18 cellular contexts compared by ENCODE assay signal in the genomic region with DNA sequence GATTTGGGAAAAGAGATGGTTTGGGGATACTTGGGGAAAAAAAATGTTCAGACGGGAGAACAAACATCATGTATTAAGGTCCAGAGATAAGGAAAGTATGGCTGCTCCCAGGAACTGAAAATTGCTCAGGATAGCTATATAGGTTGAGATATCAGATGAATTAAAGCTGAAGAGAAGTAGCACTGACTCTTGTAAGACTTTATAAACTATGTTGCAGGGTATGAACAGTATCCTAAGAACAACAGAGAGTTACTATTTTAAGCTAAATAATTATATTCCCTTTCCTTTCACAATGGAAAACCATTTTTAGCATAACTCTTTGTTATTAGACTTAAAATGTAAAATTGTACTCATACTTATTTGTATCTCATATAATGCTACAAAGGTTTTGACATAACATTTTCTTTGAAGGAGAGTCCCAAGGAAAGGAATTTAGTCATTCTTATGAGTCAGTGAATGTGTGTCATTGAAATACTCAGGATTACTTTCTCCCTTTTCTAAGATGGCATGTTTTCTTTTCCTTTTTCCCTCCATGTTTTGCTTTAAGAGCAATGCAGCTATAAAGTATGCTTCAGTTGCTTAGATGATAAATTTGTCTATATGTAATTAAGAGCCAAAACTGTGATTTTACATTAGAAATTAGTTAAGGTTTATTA.
DNase-seq lines count a peak whose midpoint lies in the region; ATAC-seq and TF ChIP-seq lines count a peak whose summit lies in the region.
"Had no signal": no experiment of that assay in that cellular context is flagged by ENCODE, and none has a peak within 500 bp of the region (broad histone marks: within the 10 kb centered on the region; RNA-seq: fewer than 3 reads in every experiment).

No MANE protein-coding gene starts in this region.

- CTCF ChIA-PET in MCF 10A (lab: Yijun Ruan, JAX), result interaction anchor here (0.5 to 1.3 kb wide), 6 partner anchors 11 to 242 kb away, joined by 3 to 4 read pairs (median 4); no protein-coding TSS in a partner anchor

- DNase-seq in MCF 10A (ENCODE audit: unreplicated experiment) (peak; percentile 53), breast epithelium (ENCODE audit: low spot score in 2 of 2) (no peak), ascending aorta (ENCODE audit: low spot score in 2 of 2) (no peak), foreskin fibroblast (peak; percentile 32 to 66), germinal center (ENCODE audit: low spot score) (no peak), DMS114 treated with DMSO at 0.1 percent for 48 hours (lab: John Stamatoyannopoulos, UW; ENCODE audit: unreplicated experiment) (no peak), NCI-H510A (lab: John Stamatoyannopoulos, UW) (no peak)
- DNase-seq: activated CD4-positive, alpha-beta T cell treated with anti-CD3 and anti-CD28 coated beads, Interleukin-2, amount 10 ng/mL, durations not matched to agents 24 days and 14 days; Caco-2; NCI-H1105 had no signal

- POLR2A ChIA-PET in MCF 10A (lab: Yijun Ruan, JAX), result interaction anchor here (0.6 to 2.4 kb wide), 6 partner anchors 13 to 271 kb away, joined by 3 to 13 read pairs (median 4); a partner anchor contains a TSS

- no peaks in the 10 kb centered on the region for H3K27me3 Mint-ChIP-seq in MCF 10A (ENCODE audit: insufficient read depth, unreplicated experiment)
- H3K27me3 Mint-ChIP-seq: activated CD4-positive, alpha-beta T cell treated with anti-CD3 and anti-CD28 coated beads, Interleukin-2, amount 10 ng/mL, durations not matched to agents 24 days and 14 days; brain had no signal

- no peaks in the 10 kb centered on the region for H3K27me3 ChIP-seq in breast epithelium
- H3K27me3 ChIP-seq in ascending aorta, result no peaks in the 10 kb centered on the region
- H3K27me3 ChIP-seq: suprapubic skin had no signal

- H3K36me3 ChIP-seq in breast epithelium (no peaks in the 10 kb centered on the region), ascending aorta (no peaks in the 10 kb centered on the region)
- H3K36me3 ChIP-seq: suprapubic skin had no signal

- TF ChIP-seq CTCF in MCF 10A (IDR thresholded peaks at IDR 0.05; ENCODE audit: unreplicated experiment), result no peak
- TF ChIP-seq CTCF in breast epithelium (IDR thresholded peaks at IDR 0.05), result no peak
- no peak for TF ChIP-seq CTCF in ascending aorta (IDR thresholded peaks at IDR 0.05)
- no peak for TF ChIP-seq CTCF in foreskin fibroblast (IDR thresholded peaks at IDR 0.05; ENCODE audit: low read depth, low read length)

- intact Hi-C loops in MCF 10A (cut with micrococcal nuclease), result no loop called here
- intact Hi-C loops in breast epithelium (cut with DNase I; ENCODE audit: low total_unique reads), result no loop called here
- intact Hi-C loops in ascending aorta (cut with DNase I), result no loop called here

- H3K27ac Mint-ChIP-seq in MCF 10A (ENCODE audit: low read depth, unreplicated experiment), result no peak overlapping the region
- H3K27ac Mint-ChIP-seq: activated CD4-positive, alpha-beta T cell treated with anti-CD3 and anti-CD28 coated beads, Interleukin-2, amount 10 ng/mL, durations not matched to agents 24 days and 14 days; activated T-helper 1 cell treated with anti-CD3 and anti-CD28 coated beads, Interleukin-12 subunit alpha, Interleukin-12 subunit beta, Interleukin-2, Interleukin-4 antibody, amounts not matched to agents 30 ng/mL and 10 ng/mL and 1 ng/mL, durations not matched to agents 14 hours and 24 hours and 36 hours; T-helper 2 cell treated with Interferon-gamma antibody and Interleukin-4, amounts not matched to agents 5 μg/mL and 100 μg/mL, for 36 hours had no signal

- no peak overlapping the region for H3K4me3 ChIP-seq in breast epithelium
- no peak overlapping the region for H3K4me3 ChIP-seq in ascending aorta
- no peak overlapping the region for H3K4me3 ChIP-seq in foreskin fibroblast (ENCODE audit: low read depth in 1 of 2, low read length in 2 of 2)
- H3K4me3 ChIP-seq: lung, skin epidermis, suprapubic skin had no signal

- BruUV-seq in MCF 10A (replicated peaks; lab: Mats Ljungman, UMichigan), result no TSS peak

- H3K4me1 ChIP-seq in breast epithelium, result no peaks in the 10 kb centered on the region
- H3K4me1 ChIP-seq in ascending aorta, result no peaks in the 10 kb centered on the region
- H3K4me1 ChIP-seq: suprapubic skin had no signal

- no peak overlapping the region for H3K4me3 Mint-ChIP-seq in MCF 10A (ENCODE audit: unreplicated experiment)
- H3K4me3 Mint-ChIP-seq: activated CD4-positive, alpha-beta T cell treated with anti-CD3 and anti-CD28 coated beads, Interleukin-2, amount 10 ng/mL, durations not matched to agents 24 days and 14 days; activated T-helper 1 cell treated with anti-CD3 and anti-CD28 coated beads, Interleukin-12 subunit alpha, Interleukin-12 subunit beta, Interleukin-2, Interleukin-4 antibody, amounts not matched to agents 30 ng/mL and 10 ng/mL and 1 ng/mL, durations not matched to agents 14 hours and 24 hours and 36 hours; brain; T-helper 2 cell treated with Interferon-gamma antibody and Interleukin-4, amounts not matched to agents 5 μg/mL and 100 μg/mL, for 36 hours had no signal

- peaks cover 16% of the 10 kb centered on the region for H3K4me1 Mint-ChIP-seq in MCF 10A (ENCODE audit: insufficient read depth, unreplicated experiment)

- ATAC-seq in GM21381 (IDR thresholded peaks at IDR 0.05; ENCODE audit: unreplicated experiment), result no peak

- no peaks in the 10 kb centered on the region for H3K36me3 Mint-ChIP-seq in MCF 10A (ENCODE audit: insufficient read depth, unreplicated experiment)

- H3K27ac ChIP-seq in breast epithelium (no peak overlapping the region), ascending aorta (peak overlapping the region; percentile 33 to 56)
- H3K27ac ChIP-seq: 22Rv1, skin epidermis, suprapubic skin had no signal

- peaks cover 7% of the 10 kb centered on the region for H3K9me3 Mint-ChIP-seq in MCF 10A (ENCODE audit: unreplicated experiment)
- H3K9me3 Mint-ChIP-seq: activated CD4-positive, alpha-beta T cell treated with anti-CD3 and anti-CD28 coated beads, Interleukin-2, amount 10 ng/mL, durations not matched to agents 24 days and 14 days; activated T-helper 1 cell treated with anti-CD3 and anti-CD28 coated beads, Interleukin-12 subunit alpha, Interleukin-12 subunit beta, Interleukin-2, Interleukin-4 antibody, amounts not matched to agents 30 ng/mL and 10 ng/mL and 1 ng/mL, durations not matched to agents 14 hours and 24 hours and 36 hours; T-helper 2 cell treated with Interferon-gamma antibody and Interleukin-4, amounts not matched to agents 5 μg/mL and 100 μg/mL, for 36 hours had no signal

- H3K9me3 ChIP-seq in breast epithelium (no peaks in the 10 kb centered on the region), ascending aorta (no peaks in the 10 kb centered on the region)
- H3K9me3 ChIP-seq: Caco-2, suprapubic skin had no signal

- TF ChIP-seq POLR2A in breast epithelium (IDR thresholded peaks at IDR 0.05), result no peak

Comparison
In these comparisons a context has a peak if more than half of its experiments do, and no peak if none do; other contexts are left out.
1. DNase-seq: peak in MCF 10A (single experiment) and foreskin fibroblast (2 of 2); none in breast epithelium (0 of 2), ascending aorta (0 of 2), germinal center (single experiment), DMS114 treated with DMSO at 0.1 percent for 48 hours (single experiment) and NCI-H510A (single experiment).
2. H3K27ac ChIP-seq: peak in ascending aorta (2 of 2); none in breast epithelium (0 of 2).